Comparison of ENCODE assay signal across 10 cellular contexts in genomic region chr18:44786257-44786656, GRCh38.
DNase-seq lines count a peak whose midpoint lies in the region; ATAC-seq, FAIRE-seq and TF ChIP-seq lines count a peak whose summit lies in the region.
"Had no signal": no experiment of that assay in that cellular context is flagged by ENCODE, and none has a peak within 500 bp of the region (broad histone marks: within the 10 kb centered on the region; RNA-seq: fewer than 3 reads in every experiment).

No MANE protein-coding gene starts in this region.

- H3K9me3 ChIP-seq in OCI-LY1 (ENCODE audit: low read length) (no peaks in the 10 kb centered on the region), thoracic aorta (no peaks in the 10 kb centered on the region)
- H3K9me3 ChIP-seq: left ventricle myocardium inferior had no signal

- no peak for FAIRE-seq in HTR-8/SVneo (lab: Jason Lieb, UNC)

- no peak for DNase-seq in thoracic aorta (ENCODE audit: low spot score)
- DNase-seq in lower leg skin (ENCODE audit: low spot score in 2 of 2): no peak
- DNase-seq in kidney glomerular epithelial cell (lab: John Stamatoyannopoulos, UW): no peak
- no peak for DNase-seq in HTR-8/SVneo (ENCODE audit: insufficient read length, low spot score)
- DNase-seq: left ventricle myocardium inferior, NCI-H446 treated with DMSO at 0.1 percent for 48 hours, T-cell had no signal

- H3K27ac ChIP-seq in OCI-LY1 (ENCODE audit: low read depth, low read length, poor library complexity, severe bottlenecking) (no peak overlapping the region), thoracic aorta (no peak overlapping the region)
- H3K27ac ChIP-seq: left ventricle myocardium inferior had no signal

- H2AFZ ChIP-seq in OCI-LY1 (ENCODE audit: low read length): no peak overlapping the region

- H3K4me3 ChIP-seq in OCI-LY1 (ENCODE audit: low read depth, low read length, poor library complexity, severe bottlenecking) (peak overlapping the region; percentile 28), thoracic aorta (peak overlapping the region; percentile 12), lower leg skin (ENCODE audit: low read depth, poor library complexity, severe bottlenecking) (no peak overlapping the region)
- H3K4me3 ChIP-seq: left ventricle myocardium inferior had no signal

- H3K79me2 ChIP-seq in OCI-LY1 (ENCODE audit: insufficient read depth, low read length): no peaks in the 10 kb centered on the region

- intact Hi-C loops in lower leg skin (cut with DNase I; ENCODE audit: low total_unique reads): no loop called here

- H3K36me3 ChIP-seq in OCI-LY1 (ENCODE audit: insufficient read depth, low read length): no peaks in the 10 kb centered on the region
- no peaks in the 10 kb centered on the region for H3K36me3 ChIP-seq in thoracic aorta
- H3K36me3 ChIP-seq: left ventricle myocardium inferior had no signal

- H3K9ac ChIP-seq in OCI-LY1 (ENCODE audit: low read length): peak overlapping the region; percentile 12; the same call in 1 of the 2 replicates

- peak; percentile 24 for ATAC-seq in GM19452 (IDR thresholded peaks at IDR 0.05; ENCODE audit: unreplicated experiment)
- peak; percentile 52 for ATAC-seq in HG02884 (IDR thresholded peaks at IDR 0.05; ENCODE audit: unreplicated experiment)
- no peak for ATAC-seq in thoracic aorta (ENCODE audit: insufficient number of reproducible peaks, low FRiP score, low read depth)
- ATAC-seq: T-cell had no signal

- peak overlapping the region; percentile 52 for H3K4me2 ChIP-seq in OCI-LY1 (ENCODE audit: low read length)

- no peak for TF ChIP-seq CTCF in OCI-LY1 (IDR thresholded peaks at IDR 0.05; ENCODE audit: low read length)
- TF ChIP-seq CTCF in thoracic aorta (IDR thresholded peaks at IDR 0.05): no peak
- no peak for TF ChIP-seq CTCF in lower leg skin (IDR thresholded peaks at IDR 0.05)

- TF ChIP-seq POLR2A in lower leg skin (IDR thresholded peaks at IDR 0.05): no peak

- H3K27me3 ChIP-seq in OCI-LY1 (ENCODE audit: insufficient read depth, low read length) (no peaks in the 10 kb centered on the region), thoracic aorta (replicated peaks; ENCODE audit: insufficient read depth) (no peaks in the 10 kb centered on the region)

- H3F3A ChIP-seq in OCI-LY1 (ENCODE audit: insufficient read depth, low read length): no peaks in the 10 kb centered on the region

- H4K20me1 ChIP-seq in OCI-LY1 (ENCODE audit: insufficient read depth, low read length): no peaks in the 10 kb centered on the region

- no peaks in the 10 kb centered on the region for H3K9me2 ChIP-seq in OCI-LY1 (ENCODE audit: low read depth, low read length)

- H3K4me1 ChIP-seq in OCI-LY1 (ENCODE audit: insufficient read depth, low read length, severe bottlenecking) (peaks cover 18% of the 10 kb centered on the region), thoracic aorta (ENCODE audit: control insufficient read depth in 1 of 2, low read depth in 2 of 2) (peaks cover 23 to 38% of the 10 kb centered on the region in 2 donors)
